1 cellular context compared by ENCODE assay signal in the genomic region with DNA sequence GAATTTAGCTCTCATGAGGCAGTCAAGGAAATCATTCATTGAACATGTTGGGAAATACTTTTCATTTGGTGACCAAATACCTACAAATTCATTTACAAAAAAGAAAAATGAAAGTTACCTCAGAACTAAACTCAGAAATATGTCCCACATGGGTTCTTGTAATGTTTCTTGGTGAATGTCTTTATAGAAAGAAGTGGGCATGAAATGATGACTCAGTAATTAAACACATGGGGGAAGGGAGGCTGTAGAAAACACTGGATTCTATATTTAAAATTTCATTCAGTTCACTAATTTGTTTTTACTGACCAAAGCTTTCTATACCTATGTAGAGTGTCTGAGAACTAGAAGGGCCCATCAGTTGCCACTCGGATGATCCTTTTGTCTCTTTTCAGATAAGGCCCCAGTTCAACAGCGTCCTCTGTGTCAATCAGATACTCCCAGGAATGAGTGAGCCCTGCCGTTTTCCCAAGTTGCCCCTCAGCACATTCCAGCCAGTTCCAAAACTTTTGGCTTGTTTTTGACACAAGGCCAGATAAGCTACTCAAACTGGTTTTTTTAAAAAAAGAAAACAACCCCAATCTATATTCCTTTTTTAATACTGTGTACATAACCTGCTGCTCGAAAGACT.
TF ChIP-seq lines count a peak whose summit lies in the region.

No MANE protein-coding gene starts in this region.

TF ChIP-seq in GM23338, 12 proteins besides CTCF, POLR2A, EP300 and RAD21:
- TF ChIP-seq, protein P1, sequence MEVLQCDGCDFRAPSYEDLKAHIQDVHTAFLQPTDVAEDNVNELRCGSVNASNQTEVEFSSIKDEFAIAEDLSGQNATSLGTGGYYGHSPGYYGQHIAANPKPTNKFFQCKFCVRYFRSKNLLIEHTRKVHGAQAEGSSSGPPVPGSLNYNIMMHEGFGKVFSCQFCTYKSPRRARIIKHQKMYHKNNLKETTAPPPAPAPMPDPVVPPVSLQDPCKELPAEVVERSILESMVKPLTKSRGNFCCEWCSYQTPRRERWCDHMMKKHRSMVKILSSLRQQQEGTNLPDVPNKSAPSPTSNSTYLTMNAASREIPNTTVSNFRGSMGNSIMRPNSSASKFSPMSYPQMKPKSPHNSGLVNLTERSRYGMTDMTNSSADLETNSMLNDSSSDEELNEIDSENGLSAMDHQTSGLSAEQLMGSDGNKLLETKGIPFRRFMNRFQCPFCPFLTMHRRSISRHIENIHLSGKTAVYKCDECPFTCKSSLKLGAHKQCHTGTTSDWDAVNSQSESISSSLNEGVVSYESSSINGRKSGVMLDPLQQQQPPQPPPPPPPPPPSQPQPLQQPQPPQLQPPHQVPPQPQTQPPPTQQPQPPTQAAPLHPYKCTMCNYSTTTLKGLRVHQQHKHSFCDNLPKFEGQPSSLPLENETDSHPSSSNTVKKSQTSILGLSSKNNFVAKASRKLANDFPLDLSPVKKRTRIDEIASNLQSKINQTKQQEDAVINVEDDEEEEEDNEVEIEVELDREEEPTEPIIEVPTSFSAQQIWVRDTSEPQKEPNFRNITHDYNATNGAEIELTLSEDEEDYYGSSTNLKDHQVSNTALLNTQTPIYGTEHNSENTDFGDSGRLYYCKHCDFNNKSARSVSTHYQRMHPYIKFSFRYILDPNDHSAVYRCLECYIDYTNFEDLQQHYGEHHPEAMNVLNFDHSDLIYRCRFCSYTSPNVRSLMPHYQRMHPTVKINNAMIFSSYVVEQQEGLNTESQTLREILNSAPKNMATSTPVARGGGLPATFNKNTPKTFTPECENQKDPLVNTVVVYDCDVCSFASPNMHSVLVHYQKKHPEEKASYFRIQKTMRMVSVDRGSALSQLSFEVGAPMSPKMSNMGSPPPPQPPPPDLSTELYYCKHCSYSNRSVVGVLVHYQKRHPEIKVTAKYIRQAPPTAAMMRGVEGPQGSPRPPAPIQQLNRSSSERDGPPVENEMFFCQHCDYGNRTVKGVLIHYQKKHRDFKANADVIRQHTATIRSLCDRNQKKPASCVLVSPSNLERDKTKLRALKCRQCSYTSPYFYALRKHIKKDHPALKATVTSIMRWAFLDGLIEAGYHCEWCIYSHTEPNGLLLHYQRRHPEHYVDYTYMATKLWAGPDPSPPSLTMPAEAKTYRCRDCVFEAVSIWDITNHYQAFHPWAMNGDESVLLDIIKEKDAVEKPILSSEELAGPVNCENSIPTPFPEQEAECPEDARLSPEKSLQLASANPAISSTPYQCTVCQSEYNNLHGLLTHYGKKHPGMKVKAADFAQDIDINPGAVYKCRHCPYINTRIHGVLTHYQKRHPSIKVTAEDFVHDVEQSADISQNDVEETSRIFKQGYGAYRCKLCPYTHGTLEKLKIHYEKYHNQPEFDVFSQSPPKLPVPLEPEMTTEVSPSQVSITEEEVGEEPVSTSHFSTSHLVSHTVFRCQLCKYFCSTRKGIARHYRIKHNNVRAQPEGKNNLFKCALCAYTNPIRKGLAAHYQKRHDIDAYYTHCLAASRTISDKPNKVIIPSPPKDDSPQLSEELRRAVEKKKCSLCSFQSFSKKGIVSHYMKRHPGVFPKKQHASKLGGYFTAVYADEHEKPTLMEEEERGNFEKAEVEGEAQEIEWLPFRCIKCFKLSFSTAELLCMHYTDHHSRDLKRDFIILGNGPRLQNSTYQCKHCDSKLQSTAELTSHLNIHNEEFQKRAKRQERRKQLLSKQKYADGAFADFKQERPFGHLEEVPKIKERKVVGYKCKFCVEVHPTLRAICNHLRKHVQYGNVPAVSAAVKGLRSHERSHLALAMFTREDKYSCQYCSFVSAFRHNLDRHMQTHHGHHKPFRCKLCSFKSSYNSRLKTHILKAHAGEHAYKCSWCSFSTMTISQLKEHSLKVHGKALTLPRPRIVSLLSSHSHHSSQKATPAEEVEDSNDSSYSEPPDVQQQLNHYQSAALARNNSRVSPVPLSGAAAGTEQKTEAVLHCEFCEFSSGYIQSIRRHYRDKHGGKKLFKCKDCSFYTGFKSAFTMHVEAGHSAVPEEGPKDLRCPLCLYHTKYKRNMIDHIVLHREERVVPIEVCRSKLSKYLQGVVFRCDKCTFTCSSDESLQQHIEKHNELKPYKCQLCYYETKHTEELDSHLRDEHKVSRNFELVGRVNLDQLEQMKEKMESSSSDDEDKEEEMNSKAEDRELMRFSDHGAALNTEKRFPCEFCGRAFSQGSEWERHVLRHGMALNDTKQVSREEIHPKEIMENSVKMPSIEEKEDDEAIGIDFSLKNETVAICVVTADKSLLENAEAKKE (CRISPR knock-in tag; IDR thresholded peaks at IDR 0.05), result no peak
- no peak for TF ChIP-seq ZNF331 (CRISPR knock-in tag; IDR thresholded peaks at IDR 0.05; ENCODE audit: low read depth)
- no peak for TF ChIP-seq STAT1 (IDR thresholded peaks at IDR 0.05; ENCODE audit: unreplicated experiment)
- TF ChIP-seq ZNF114 (CRISPR knock-in tag; IDR thresholded peaks at IDR 0.05), result no peak
- TF ChIP-seq NANOG (IDR thresholded peaks at IDR 0.05; ENCODE audit: borderline replicate concordance), result no peak
- no peak for TF ChIP-seq JUNB (IDR thresholded peaks at IDR 0.05; ENCODE audit: unreplicated experiment)
- TF ChIP-seq REST (IDR thresholded peaks at IDR 0.05; ENCODE audit: unreplicated experiment), result no peak
- no peak for TF ChIP-seq CREB1 (CRISPR knock-in tag; IDR thresholded peaks at IDR 0.05; ENCODE audit: low read depth)
- no peak for TF ChIP-seq EZH2 (IDR thresholded peaks at IDR 0.05; ENCODE audit: low read depth, unreplicated experiment)
- TF ChIP-seq EZH2phosphoT487 (IDR thresholded peaks at IDR 0.05; ENCODE audit: unreplicated experiment), result no peak
- TF ChIP-seq, protein P2, sequence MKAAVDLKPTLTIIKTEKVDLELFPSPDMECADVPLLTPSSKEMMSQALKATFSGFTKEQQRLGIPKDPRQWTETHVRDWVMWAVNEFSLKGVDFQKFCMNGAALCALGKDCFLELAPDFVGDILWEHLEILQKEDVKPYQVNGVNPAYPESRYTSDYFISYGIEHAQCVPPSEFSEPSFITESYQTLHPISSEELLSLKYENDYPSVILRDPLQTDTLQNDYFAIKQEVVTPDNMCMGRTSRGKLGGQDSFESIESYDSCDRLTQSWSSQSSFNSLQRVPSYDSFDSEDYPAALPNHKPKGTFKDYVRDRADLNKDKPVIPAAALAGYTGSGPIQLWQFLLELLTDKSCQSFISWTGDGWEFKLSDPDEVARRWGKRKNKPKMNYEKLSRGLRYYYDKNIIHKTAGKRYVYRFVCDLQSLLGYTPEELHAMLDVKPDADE (IDR thresholded peaks at IDR 0.05), result no peak
- TF ChIP-seq POLR2AphosphoS5 (IDR thresholded peaks at IDR 0.05; ENCODE audit: low read depth), result no peak
TF ChIP-seq in GM23338: peak in this region for 0.
